Comparison of ENCODE assay signal across 10 cellular contexts in the genomic region with DNA sequence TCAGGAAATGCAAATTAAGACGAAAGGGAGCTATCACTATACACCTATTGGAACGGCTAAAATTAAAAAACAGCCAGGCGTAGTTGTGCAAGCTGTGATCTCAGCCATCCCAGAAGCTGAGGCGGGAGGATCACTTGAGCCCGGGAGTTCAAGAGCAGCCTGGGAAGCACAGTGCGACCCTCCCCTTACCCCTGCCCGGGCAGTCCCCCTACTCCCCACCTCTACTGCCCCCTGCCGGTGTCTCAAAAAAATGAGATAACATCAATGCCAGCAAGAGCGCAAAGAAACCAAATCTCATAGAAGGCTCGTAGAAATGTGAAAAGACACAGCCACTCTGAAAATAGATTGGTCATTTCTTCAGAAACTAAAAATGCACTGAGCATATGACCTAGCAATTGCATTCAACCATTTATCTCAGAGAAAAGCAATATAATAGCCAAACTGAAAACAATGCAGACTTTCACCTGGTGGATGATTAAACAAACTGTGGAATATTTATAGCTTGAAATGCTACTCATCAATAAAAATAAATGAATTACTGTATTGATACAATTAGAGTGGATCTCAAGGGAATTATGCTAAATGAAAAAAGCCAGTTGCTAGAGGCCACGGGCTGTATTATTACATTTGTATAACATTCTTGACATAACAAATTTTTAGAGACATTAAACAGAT. TPM values are rescaled to one million over a fixed set of nuclear protein-coding genes. Genes with fewer than 3 reads are reported as not detected.
DNase-seq lines count a peak whose midpoint lies in the region; ATAC-seq, FAIRE-seq and TF ChIP-seq lines count a peak whose summit lies in the region.
"Had no signal": no experiment of that assay in that cellular context is flagged by ENCODE, and none has a peak within 500 bp of the region (broad histone marks: within the 10 kb centered on the region; RNA-seq: fewer than 3 reads in every experiment).

No MANE protein-coding gene starts in this region.

- H3K4me2 ChIP-seq in H1 (ENCODE audit: insufficient read depth in 1 of 2, low read depth in 2 of 2, low read length in 2 of 2) = peak overlapping the region; percentile 71 to 95

- H2AFZ ChIP-seq in H1 (ENCODE audit: low read length) = no peak overlapping the region

- H4K5ac ChIP-seq in H1 (ENCODE audit: insufficient read length, low read depth, low read length) = no peak overlapping the region

- H3K79me2 ChIP-seq in H1 (ENCODE audit: control insufficient read depth in 1 of 2, insufficient read depth in 2 of 2, low read length in 2 of 2) = no peaks in the 10 kb centered on the region

- 16% methylated on average over 11 of the region's 11 CpGs; no CpG with 5 or more reads in 1 of the 2 experiments for WGBS in H1 (ENCODE audit: extremely low coverage in 1 of 2, insufficient coverage in 1 of 2, insufficient read length in 1 of 2, insufficient replicate concordance in 2 of 2, low coverage in 1 of 2, low lambda C conversion rate in 2 of 2, missing lambda C conversion rate in 1 of 2), 2 experiments

- H3K9me3 ChIP-seq in H1 (ENCODE audit: insufficient read depth in 2 of 2, low read depth in 1 of 2, low read length in 1 of 2) = no peaks in the 10 kb centered on the region
- H3K9me3 ChIP-seq in upper lobe of right lung = no peaks in the 10 kb centered on the region
- H3K9me3 ChIP-seq: suprapubic skin had no signal

- peaks cover 20% of the 10 kb centered on the region for H3K23me2 ChIP-seq in H1 (ENCODE audit: low read depth, low read length)

- H3K14ac ChIP-seq in H1 (ENCODE audit: insufficient read length) = no peak overlapping the region

- intact Hi-C loops in upper lobe of right lung (cut with DNase I) = no loop called here

- peak; percentile 51 to 65 for TF ChIP-seq RAD21 in H1 (IDR thresholded peaks at IDR 0.05 in 1 of 2, conservative IDR thresholded peaks at IDR 0.05 in 1 of 2; ENCODE audit: low read depth in 2 of 2, low read length in 2 of 2)

- H2BK12ac ChIP-seq in H1 (ENCODE audit: low read depth, low read length) = no peak overlapping the region

- H3K36me3 ChIP-seq in H1 (ENCODE audit: control insufficient read depth in 2 of 4, insufficient read depth in 4 of 4, low read length in 3 of 4) (no peaks in the 10 kb centered on the region), upper lobe of right lung (no peaks in the 10 kb centered on the region)
- H3K36me3 ChIP-seq: suprapubic skin had no signal

- H3K4me3 ChIP-seq in H1 (ENCODE audit: extremely low read depth in 1 of 4, insufficient read depth in 2 of 4, low read depth in 3 of 4, low read length in 4 of 4) = peak overlapping the region; percentile 47 to 73 (median 61); a peak in 7 of 8 replicates
- no peak overlapping the region for H3K4me3 ChIP-seq in upper lobe of right lung
- H3K4me3 ChIP-seq: lung, suprapubic skin had no signal

- TF ChIP-seq CTCF in H1 (IDR thresholded peaks at IDR 0.05; ENCODE audit: control extremely low read depth in 1 of 3, insufficient read depth in 1 of 3, low read depth in 1 of 3, low read length in 3 of 3) (peak; percentile 64 to 69 (median 68)), upper lobe of right lung (IDR thresholded peaks at IDR 0.05) (peak; percentile 39)

- no peak overlapping the region for H3K23ac ChIP-seq in H1 (ENCODE audit: insufficient read length)

- no peak overlapping the region for H2BK120ac ChIP-seq in H1 (replicated peaks; ENCODE audit: low read depth, low read length)

- H2BK20ac ChIP-seq in H1 (ENCODE audit: low read length) = no peak overlapping the region

- H4K20me1 ChIP-seq in H1 (replicated peaks in 1 of 2; ENCODE audit: control insufficient read depth in 1 of 2, insufficient read depth in 2 of 2, low read length in 2 of 2) = no peaks in the 10 kb centered on the region

- FAIRE-seq in H1 (lab: Jason Lieb, UNC) = no peak

- CTCF ChIA-PET in H1 (lab: Charles Lee; ENCODE audit: partially characterized antibody) = interaction anchor here (0.6 to 2.1 kb wide), 20 partner anchors 8 to 376 kb away, joined by 3 to 26 read pairs (median 4); no protein-coding TSS in a partner anchor

- H3K4ac ChIP-seq in H1 (replicated peaks; ENCODE audit: insufficient read length, low read depth, low read length) = no peak overlapping the region

- no peak overlapping the region for H3K56ac ChIP-seq in H1 (replicated peaks; ENCODE audit: insufficient read length, low read depth, low read length)

- TF ChIP-seq POLR2A in H1 (IDR thresholded peaks at IDR 0.05; ENCODE audit: control extremely low read depth in 1 of 2, low read depth in 2 of 2, low read length in 2 of 2) = no peak

- no peak overlapping the region for H3K18ac ChIP-seq in H1 (ENCODE audit: extremely low read depth, low read length)

- H4K8ac ChIP-seq in H1 (ENCODE audit: extremely low read depth, insufficient read depth, low read length) = no peak overlapping the region

- POLR2A ChIA-PET in H1 (lab: Charles Lee; ENCODE audit: partially characterized antibody) = interaction anchor here (0.9 to 1.8 kb wide), 4 partner anchors 17 to 56 kb away, joined by 4 to 6 read pairs (median 5); a partner anchor contains a TSS

- H3K79me1 ChIP-seq in H1 (ENCODE audit: low read depth, low read length) = no peaks in the 10 kb centered on the region

- no peak overlapping the region for H3K9ac ChIP-seq in H1 (replicated peaks in 1 of 4; ENCODE audit: extremely low read depth in 1 of 4, low read depth in 3 of 4, low read length in 3 of 4)

- H3K27me3 ChIP-seq in H1 (replicated peaks in 1 of 4; ENCODE audit: control insufficient read depth in 3 of 4, extremely low read depth in 1 of 4, insufficient read depth in 3 of 4, low read length in 3 of 4) = peaks cover 6 to 34% (median 24%) of the 10 kb centered on the region in 4 experiments; a peak in 6 of 7 replicates
- H3K27me3 ChIP-seq in upper lobe of right lung = peaks cover 85% of the 10 kb centered on the region

- peak; percentile 45 to 47 for DNase-seq in stimulated activated CD4-positive, alpha-beta T cell treated with anti-CD3 and anti-CD28 coated beads, Interleukin-2, amount 100 ng/mL, for 24 hours
- DNase-seq in stimulated activated CD4-positive, alpha-beta T cell treated with anti-CD3 and anti-CD28 coated beads, Interleukin-4, amount 100 ng/mL, for 4 hours = no peak
- DNase-seq in NCI-H526 treated with DMSO at 0.1 percent for 48 hours (lab: John Stamatoyannopoulos, UW) (peak; percentile 52), H1 (ENCODE audit: low read depth in 1 of 2, low spot score in 2 of 2) (peak; percentile 72 to 96), upper lobe of right lung (no peak), COR-L47 (lab: John Stamatoyannopoulos, UW) (no peak), NOMO-1 treated with DMSO at 0.1 percent for 48 hours (lab: John Stamatoyannopoulos, UW; ENCODE audit: unreplicated experiment) (no peak), AG08395 (ENCODE audit: low spot score) (no peak)

- H3K4me1 ChIP-seq in H1 (replicated peaks in 1 of 4; ENCODE audit: control insufficient read depth in 3 of 4, insufficient read depth in 4 of 4, low read length in 3 of 4) = peaks cover 0 to 3% (median 0%) of the 10 kb centered on the region in 4 experiments; a peak in 3 of 7 replicates
- H3K4me1 ChIP-seq in upper lobe of right lung = peaks cover 5% of the 10 kb centered on the region

- no peak overlapping the region for H2BK15ac ChIP-seq in H1 (ENCODE audit: low read length)

- ATAC-seq in upper lobe of right lung = peak; percentile 50

- H3K27ac ChIP-seq in H1 (ENCODE audit: low read depth, low read length) = no peak overlapping the region
- H3K27ac ChIP-seq in upper lobe of right lung = no peak overlapping the region
- H3K27ac ChIP-seq: suprapubic skin had no signal

- no peak for TF ChIP-seq EP300 in H1 (IDR thresholded peaks at IDR 0.05; ENCODE audit: borderline replicate concordance in 1 of 2, low read depth in 2 of 2, low read length in 2 of 2)

- H2AK5ac ChIP-seq in H1 (ENCODE audit: low read depth, low read length) = no peak overlapping the region

- no peak overlapping the region for H4K91ac ChIP-seq in H1 (replicated peaks; ENCODE audit: insufficient read length, low read length)

- no peak overlapping the region for H2BK5ac ChIP-seq in H1 (ENCODE audit: low read depth, low read length)

RNA-seq across cellular contexts. Expression of a gene that starts 20.6 kb away (rescaled TPM):
- not detected in 2 replicates for total RNA-seq in H1 (2021; fragmentation: NEBNext Ultra II Directional; extraction: Animal tissue kit (Norgen Biotek cat#: 25700))
- polyA plus RNA-seq in H1 (2011; rRNA removed) = not detected in 2 replicates
- not detected for polyA plus RNA-seq in H1 (2011; cell fraction: cytosol; rRNA removed)
- not detected for polyA plus RNA-seq in H1 (2011; cell fraction: nucleus; rRNA removed)
- not detected in 4 replicates for polyA plus RNA-seq in H1 (2012, experiment 1 of 2)
- not detected for polyA plus RNA-seq in H1 (2012, experiment 2 of 2)
- polyA plus RNA-seq in H1 (2013, experiment 1 of 2) = not detected
- polyA plus RNA-seq in H1 (2013, experiment 2 of 2) = not detected
- polyA minus RNA-seq in H1 (2011; rRNA and poly(A)+ RNA removed) = not detected in 2 replicates
- not detected for polyA minus RNA-seq in H1 (2011; cell fraction: cytosol; rRNA and poly(A)+ RNA removed)
- polyA minus RNA-seq in H1 (2011; cell fraction: nucleus; rRNA and poly(A)+ RNA removed) = not detected
- not detected for total RNA-seq in upper lobe of right lung
- total RNA-seq: lung, suprapubic skin had no signal
- polyA plus RNA-seq: lung had no signal

RNA-seq across cellular contexts. Expression of a gene that starts 37.0 kb away (rescaled TPM):
- total RNA-seq in H1 (2021; fragmentation: NEBNext Ultra II Directional; extraction: Animal tissue kit (Norgen Biotek cat#: 25700)) = not detected in 2 replicates
- polyA plus RNA-seq in H1 (2011; rRNA removed) = not detected in 2 replicates
- polyA plus RNA-seq in H1 (2011; cell fraction: cytosol; rRNA removed) = not detected
- not detected for polyA plus RNA-seq in H1 (2011; cell fraction: nucleus; rRNA removed)
- not detected in 4 replicates for polyA plus RNA-seq in H1 (2012, experiment 1 of 2)
- polyA plus RNA-seq in H1 (2012, experiment 2 of 2) = not detected
- not detected for polyA plus RNA-seq in H1 (2013, experiment 1 of 2)
- not detected for polyA plus RNA-seq in H1 (2013, experiment 2 of 2)
- polyA minus RNA-seq in H1 (2011; rRNA and poly(A)+ RNA removed) = not detected in 2 replicates
- polyA minus RNA-seq in H1 (2011; cell fraction: cytosol; rRNA and poly(A)+ RNA removed) = not detected
- polyA minus RNA-seq in H1 (2011; cell fraction: nucleus; rRNA and poly(A)+ RNA removed) = not detected
- total RNA-seq in upper lobe of right lung = not detected
- total RNA-seq: lung, suprapubic skin had no signal
- polyA plus RNA-seq: lung had no signal

RNA-seq across cellular contexts. Expression of a gene that starts 37.0 kb away (rescaled TPM):
- 0.44 and 0.47 TPM in 2 replicates for total RNA-seq in H1 (2021; fragmentation: NEBNext Ultra II Directional; extraction: Animal tissue kit (Norgen Biotek cat#: 25700))
- polyA plus RNA-seq in H1 (2011; rRNA removed) = 0.36 and 0.57 TPM in 2 replicates
- polyA plus RNA-seq in H1 (2011; cell fraction: cytosol; rRNA removed) = 0.62 TPM
- polyA plus RNA-seq in H1 (2011; cell fraction: nucleus; rRNA removed) = 0.54 TPM
- 0.35 to 1.0 TPM (median 0.45 TPM) in 4 replicates for polyA plus RNA-seq in H1 (2012, experiment 1 of 2)
- polyA plus RNA-seq in H1 (2012, experiment 2 of 2) = 0.55 TPM
- polyA plus RNA-seq in H1 (2013, experiment 1 of 2) = 0.53 TPM
- polyA plus RNA-seq in H1 (2013, experiment 2 of 2) = 0.28 TPM
- polyA minus RNA-seq in H1 (2011; rRNA and poly(A)+ RNA removed) = 0.05 TPM in 1 of 2 replicates, not detected in the other
- not detected for polyA minus RNA-seq in H1 (2011; cell fraction: cytosol; rRNA and poly(A)+ RNA removed)
- polyA minus RNA-seq in H1 (2011; cell fraction: nucleus; rRNA and poly(A)+ RNA removed) = 0.60 TPM
- 4.9 TPM for total RNA-seq in upper lobe of right lung

RNA-seq across cellular contexts. Expression of a gene that starts 55.1 kb away (rescaled TPM):
- 21.2 and 21.6 TPM in 2 replicates for total RNA-seq in H1 (2021; fragmentation: NEBNext Ultra II Directional; extraction: Animal tissue kit (Norgen Biotek cat#: 25700))
- polyA plus RNA-seq in H1 (2011; rRNA removed) = 12.9 and 18.0 TPM in 2 replicates
- polyA plus RNA-seq in H1 (2011; cell fraction: cytosol; rRNA removed) = 19.8 TPM
- 79.7 TPM for polyA plus RNA-seq in H1 (2011; cell fraction: nucleus; rRNA removed)
- 19.4 to 26.5 TPM (median 23.3 TPM) in 4 replicates for polyA plus RNA-seq in H1 (2012, experiment 1 of 2)
- polyA plus RNA-seq in H1 (2012, experiment 2 of 2) = 10.8 TPM
- 15.0 TPM for polyA plus RNA-seq in H1 (2013, experiment 1 of 2)
- polyA plus RNA-seq in H1 (2013, experiment 2 of 2) = 13.5 TPM
- 4.7 and 7.7 TPM in 2 replicates for polyA minus RNA-seq in H1 (2011; rRNA and poly(A)+ RNA removed)
- 6.7 TPM for polyA minus RNA-seq in H1 (2011; cell fraction: cytosol; rRNA and poly(A)+ RNA removed)
- 19.8 TPM for polyA minus RNA-seq in H1 (2011; cell fraction: nucleus; rRNA and poly(A)+ RNA removed)
- total RNA-seq in upper lobe of right lung = 26.9 TPM

Comparison
In these comparisons a context has a peak if more than half of its experiments do, and no peak if none do; other contexts are left out.
1. DNase-seq: peak in stimulated activated CD4-positive, alpha-beta T cell treated with anti-CD3 and anti-CD28 coated beads, Interleukin-2, amount 100 ng/mL, for 24 hours (2 of 2), NCI-H526 treated with DMSO at 0.1 percent for 48 hours (single experiment) and H1 (2 of 2); none in stimulated activated CD4-positive, alpha-beta T cell treated with anti-CD3 and anti-CD28 coated beads, Interleukin-4, amount 100 ng/mL, for 4 hours (0 of 2), upper lobe of right lung (single experiment), COR-L47 (single experiment), NOMO-1 treated with DMSO at 0.1 percent for 48 hours (single experiment) and AG08395 (single experiment).